In the genomic region with DNA sequence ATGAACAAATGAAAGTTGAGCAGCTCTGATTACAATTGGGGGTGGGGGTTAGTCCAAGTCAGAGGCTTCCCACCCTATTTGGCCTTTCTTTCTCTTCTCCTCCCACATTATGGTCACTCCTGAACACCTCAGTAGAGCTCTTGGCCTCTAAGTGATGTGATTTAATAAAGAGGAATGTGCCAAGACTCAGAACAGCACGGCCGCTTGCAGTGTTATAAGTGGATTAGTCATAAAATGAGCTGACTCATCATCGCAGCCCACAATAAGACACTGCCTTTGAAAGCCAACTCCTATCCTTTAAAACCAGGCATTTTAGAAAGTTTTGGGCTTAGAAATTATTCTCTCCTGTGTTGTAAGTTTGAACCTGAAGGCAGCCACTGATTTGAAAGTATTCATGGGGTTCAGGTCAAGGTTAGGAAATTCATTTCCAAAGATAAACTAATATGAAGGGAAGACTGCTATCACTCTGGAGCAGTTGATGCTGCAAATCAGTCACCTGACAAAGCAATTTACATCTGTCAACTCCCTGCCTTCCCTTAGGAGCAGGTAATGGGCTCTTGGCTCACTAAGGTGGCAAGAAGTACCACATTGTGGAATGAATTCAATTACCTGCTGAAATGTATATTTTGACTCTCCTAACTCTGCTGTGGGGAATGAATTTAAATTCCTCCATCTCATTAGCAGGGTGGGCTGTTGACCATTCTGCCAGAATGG, we compare ENCODE assay signal across 10 cellular contexts.
A peak's percentile ranks its signal among the peaks of the same experiment; 100 is the strongest.
DNase-seq lines count a peak whose midpoint lies in the region; ATAC-seq and TF ChIP-seq lines count a peak whose summit lies in the region.
"Had no signal": no experiment of that assay in that cellular context is flagged by ENCODE, and none has a peak within 500 bp of the region (broad histone marks: within the 10 kb centered on the region; RNA-seq: fewer than 3 reads in every experiment).

No MANE protein-coding gene starts in this region.

- no peak for TF ChIP-seq RAD21 in IMR-90 (IDR thresholded peaks at IDR 0.05; ENCODE audit: low read length)

- TF ChIP-seq POLR2A in IMR-90 (IDR thresholded peaks at IDR 0.05; ENCODE audit: low read depth, low read length) = no peak
- no peak for TF ChIP-seq POLR2A in transverse colon (IDR thresholded peaks at IDR 0.05)
- no peak for TF ChIP-seq POLR2A in erythroblast (IDR thresholded peaks at IDR 0.05; ENCODE audit: low read length)

- dilution Hi-C loops in IMR-90 (cut with HindIII; ENCODE audit: low sequenced_read_pairs, unreplicated experiment) = no loop called here

- in situ Hi-C loops in ACHN (cut with HindIII; ENCODE audit: low pct_ligation_motif_present, low pct_unique_long_range_greater_than_20kb, low sequenced_read_pairs) (no loop called here), IMR-90 (cut with MboI; ENCODE audit: low sequenced_read_pairs) (no loop called here), astrocyte of the cerebellum (cut with HindIII; ENCODE audit: low sequenced_read_pairs) (no loop called here), transverse colon (cut with MboI; ENCODE audit: low pct_ligation_motif_present in 1 of 4, low pct_unique_long_range_greater_than_20kb in 1 of 4, low sequenced_read_pairs in 3 of 4) (no loop called here)

- no peak overlapping the region for H2BK5ac ChIP-seq in IMR-90 (ENCODE audit: low read depth, low read length, poor library complexity, severe bottlenecking)

- H3K9ac ChIP-seq in IMR-90 (ENCODE audit: low read depth, low read length) = no peak overlapping the region

- H3K9me3 ChIP-seq in IMR-90 (ENCODE audit: control insufficient read depth, insufficient read depth, low read length) = peaks cover 6% of the 10 kb centered on the region; the same call in 1 of the 2 replicates
- no peaks in the 10 kb centered on the region for H3K9me3 ChIP-seq in transverse colon

- H3K79me1 ChIP-seq in IMR-90 (ENCODE audit: low read depth in 1 of 2, low read length in 2 of 2) = no peaks in the 10 kb centered on the region

- no peak overlapping the region for H3K18ac ChIP-seq in IMR-90 (ENCODE audit: low read depth, low read length)

- H2BK120ac ChIP-seq in IMR-90 (ENCODE audit: low read depth, low read length) = no peak overlapping the region

- DNase-seq in ACHN (peak; percentile 91), IMR-90 (peak; percentile 11), astrocyte of the cerebellum (ENCODE audit: low read depth) (peak; percentile 97), kidney epithelial cell (ENCODE audit: low read depth) (peak; percentile 95), transverse colon (no peak), erythroblast (lab: John Stamatoyannopoulos, UW) (no peak)
- DNase-seq in stimulated activated CD4-positive, alpha-beta T cell treated with anti-CD3 and anti-CD28 coated beads, Interleukin-2, amount 100 ng/mL, for 48 hours = no peak
- DNase-seq: stimulated activated CD4-positive, alpha-beta T cell treated with anti-CD3 and anti-CD28 coated beads, Interleukin-2, amount 100 ng/mL, for 24 hours; T-helper 2 cell had no signal

- H3K36me3 ChIP-seq in IMR-90 (ENCODE audit: control insufficient read depth, insufficient read depth, low read length) (no peaks in the 10 kb centered on the region), kidney epithelial cell (ENCODE audit: control insufficient read depth, insufficient read depth, low read length) (no peaks in the 10 kb centered on the region), transverse colon (no peaks in the 10 kb centered on the region)

- H3K4me1 ChIP-seq in IMR-90 (ENCODE audit: control insufficient read depth, insufficient read depth, low read length) (no peaks in the 10 kb centered on the region), transverse colon (no peaks in the 10 kb centered on the region)

- no peak overlapping the region for H4K8ac ChIP-seq in IMR-90 (ENCODE audit: low read depth in 2 of 2, low read length in 2 of 2)

- H4K20me1 ChIP-seq in IMR-90 (ENCODE audit: insufficient read depth, low read length) = no peaks in the 10 kb centered on the region

- no peak overlapping the region for H2AK5ac ChIP-seq in IMR-90 (ENCODE audit: low read depth, low read length)

- H2AK9ac ChIP-seq in IMR-90 (replicated peaks; ENCODE audit: low read depth, low read length, poor library complexity) = no peak overlapping the region

- H3K27ac ChIP-seq in IMR-90 (ENCODE audit: insufficient read depth, low read length) (no peak overlapping the region), transverse colon (no peak overlapping the region)

- no CpG with 5 or more reads among the region's 3 CpGs for WGBS in IMR-90 (ENCODE audit: extremely low coverage in 2 of 2, insufficient read length in 1 of 2), 2 experiments
- WGBS in transverse colon (ENCODE audit: low coverage in 1 of 2), 2 donors = 22 to 51% methylated on average over 3 of the region's 3 CpGs

- no peaks in the 10 kb centered on the region for H3K9me1 ChIP-seq in IMR-90 (ENCODE audit: insufficient read depth, low read length)

- CTCF ChIA-PET in IMR-90 (lab: Yijun Ruan, JAX) = no interaction called here

- H3K27me3 ChIP-seq in IMR-90 (ENCODE audit: control insufficient read depth, insufficient read depth, low read length) (no peaks in the 10 kb centered on the region), kidney epithelial cell (ENCODE audit: control insufficient read depth, insufficient read depth, low read length) (no peaks in the 10 kb centered on the region), transverse colon (no peaks in the 10 kb centered on the region)

- TF ChIP-seq CTCF in IMR-90 (conservative IDR thresholded peaks at IDR 0.05; ENCODE audit: low read depth, low read length) (no peak), astrocyte of the cerebellum (IDR thresholded peaks at IDR 0.05; ENCODE audit: low read depth, low read length, missing control alignments) (no peak), kidney epithelial cell (IDR thresholded peaks at IDR 0.05; ENCODE audit: insufficient read depth, low read length, poor library complexity, severe bottlenecking) (no peak), transverse colon (IDR thresholded peaks at IDR 0.05) (no peak)

- H2BK20ac ChIP-seq in IMR-90 (ENCODE audit: low read depth, low read length) = no peak overlapping the region

- no peak overlapping the region for H3K14ac ChIP-seq in IMR-90 (replicated peaks; ENCODE audit: low read depth, low read length)

- H3K4me3 ChIP-seq in IMR-90 (ENCODE audit: insufficient read depth, low read depth, low read length) (no peak overlapping the region), astrocyte of the cerebellum (ENCODE audit: low read depth, low read length) (no peak overlapping the region), kidney epithelial cell (ENCODE audit: low read depth, low read length) (no peak overlapping the region), transverse colon (no peak overlapping the region)

- POLR2A ChIA-PET in IMR-90 (lab: Charles Lee; ENCODE audit: unreplicated experiment) = no interaction called here

- TF ChIP-seq EP300 in transverse colon (IDR thresholded peaks at IDR 0.05; ENCODE audit: low read depth) = no peak

- ATAC-seq in IMR-90 (ENCODE audit: low read depth) = no peak
- ATAC-seq in GM21423 (IDR thresholded peaks at IDR 0.05; ENCODE audit: unreplicated experiment) = no peak

- intact Hi-C loops in IMR-90 (cut with micrococcal nuclease) = no loop called here
- intact Hi-C loops in transverse colon (cut with DNase I; ENCODE audit: low total_unique reads) = no loop called here

- H3K4me2 ChIP-seq in IMR-90 (ENCODE audit: low read depth, low read length) = no peak overlapping the region

- H4K91ac ChIP-seq in IMR-90 (ENCODE audit: insufficient read depth, low read depth, low read length) = no peak overlapping the region

- H3K4ac ChIP-seq in IMR-90 (ENCODE audit: low read depth, low read length) = no peak overlapping the region

- H3K56ac ChIP-seq in IMR-90 (ENCODE audit: extremely low read depth, insufficient read depth, low read length) = no peak overlapping the region

- no TSS peak for BruUV-seq in IMR-90 (replicated peaks; lab: Mats Ljungman, UMichigan)

- H4K5ac ChIP-seq in IMR-90 (ENCODE audit: low read depth, low read length) = no peak overlapping the region

- no peak overlapping the region for H2BK15ac ChIP-seq in IMR-90 (ENCODE audit: low read depth, low read length)

- no peak overlapping the region for H3K23ac ChIP-seq in IMR-90 (ENCODE audit: low read depth, low read length)

- H2AFZ ChIP-seq in IMR-90 (replicated peaks; ENCODE audit: low read length, poor library complexity) = no peak overlapping the region

TF ChIP-seq in IMR-90, 13 proteins besides CTCF, POLR2A, EP300 and RAD21:
- no peak for TF ChIP-seq NFE2L2 (IDR thresholded peaks at IDR 0.05; ENCODE audit: low read depth, low read length)
- TF ChIP-seq MAFK (IDR thresholded peaks at IDR 0.05; ENCODE audit: low read depth, low read length) = peak; percentile 82

Comparison
In these comparisons a context has a peak if more than half of its experiments do, and no peak if none do; other contexts are left out.
1. DNase-seq: peak in ACHN (single experiment), IMR-90 (single experiment), astrocyte of the cerebellum (single experiment) and kidney epithelial cell (single experiment); none in transverse colon (single experiment), stimulated activated CD4-positive, alpha-beta T cell treated with anti-CD3 and anti-CD28 coated beads, Interleukin-2, amount 100 ng/mL, for 48 hours (0 of 2) and erythroblast (0 of 2).